In genomic region chr11:33707831-33708230, GRCh38 we compare ENCODE assay signal across 9 cellular contexts. TPM values are rescaled to one million over a fixed set of nuclear protein-coding genes. Genes with fewer than 3 reads are reported as not detected.
"Had no signal": no experiment of that assay in that cellular context is flagged by ENCODE, and none has a peak within 500 bp of the region (broad histone marks: within the 10 kb centered on the region; RNA-seq: fewer than 3 reads in every experiment).

No MANE protein-coding gene starts in this region.

RNA-seq across cellular contexts. Expression of gene C11orf91, which starts 7.2 kb away (rescaled TPM):
- total RNA-seq: activated CD8-positive, alpha-beta T cell treated with anti-CD3 and anti-CD28 coated beads, Interleukin-2, amount 10 ng/mL, durations not matched to agents 7 days and 5 days; activated T-helper 2 cell treated with anti-CD3 and anti-CD28 coated beads, Interferon-gamma antibody, Interleukin-2, Interleukin-4, amounts not matched to agents 10 μg/mL and 5 μg/mL and 100 μg/mL, durations not matched to agents 14 hours and 24 hours and 36 hours; dermis microvascular lymphatic vessel endothelial cell; epithelial cell of proximal tubule; hepatocyte; natural killer cell treated with Interleukin-12 subunit alpha and Interleukin-12 subunit beta and Interleukin-15 and Interleukin-18, amount 100 ng/mL, for 72 hours; SJSA1; temporal lobe had no signal
- polyA plus RNA-seq: hepatocyte, small intestine had no signal
